Comparison of ENCODE assay signal across 1 cellular context in the genomic region with DNA sequence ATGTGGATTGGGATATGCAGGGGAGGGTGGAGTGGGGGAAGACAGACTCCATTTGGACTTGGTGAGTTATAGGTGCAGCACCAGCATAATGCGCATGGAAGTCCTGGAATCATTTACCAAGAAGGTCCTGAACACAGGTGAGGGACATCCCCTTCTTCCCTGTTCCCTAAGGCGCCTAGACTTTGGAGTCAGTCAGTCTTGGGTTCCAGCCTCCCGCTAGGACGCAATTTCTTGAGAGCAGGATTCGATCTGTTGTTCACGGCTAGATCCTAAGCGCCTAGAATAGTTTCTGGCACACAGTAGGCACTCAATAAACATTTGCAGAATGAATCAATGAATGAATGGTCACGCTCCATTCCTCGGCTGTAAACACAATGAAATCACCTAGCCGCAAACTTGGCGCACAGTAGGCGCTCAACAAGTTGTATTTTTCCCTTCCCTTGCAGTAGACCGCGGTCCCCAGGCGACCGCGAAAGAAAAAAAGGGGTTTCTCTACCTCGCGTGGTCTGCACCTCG.
TF ChIP-seq lines count a peak whose summit lies in the region.

No MANE protein-coding gene starts in this region.

TF ChIP-seq in H1, 55 proteins besides CTCF, POLR2A, EP300 and RAD21 (continued from another document):
- TF ChIP-seq HDAC6 (IDR thresholded peaks at IDR 0.05; ENCODE audit: low read depth, low read length) (no peak), BCL11A (IDR thresholded peaks at IDR 0.05; ENCODE audit: low read depth in 2 of 2, low read length in 2 of 2) (no peak), MAFK (IDR thresholded peaks at IDR 0.05; ENCODE audit: low read depth, low read length) (no peak), SP2 (IDR thresholded peaks at IDR 0.05; ENCODE audit: low read length) (no peak)
TF ChIP-seq in H1: peak in this region for 0.
